ENCODE assay signal across 1 cellular context in genomic region chr4:158865520-158866177, GRCh38.
TF ChIP-seq lines count a peak whose summit lies in the region.

No MANE protein-coding gene starts in this region.

TF ChIP-seq in GM12878, 131 proteins besides CTCF, POLR2A, EP300 and RAD21 (continued from another document):
- TF ChIP-seq, protein P1, sequence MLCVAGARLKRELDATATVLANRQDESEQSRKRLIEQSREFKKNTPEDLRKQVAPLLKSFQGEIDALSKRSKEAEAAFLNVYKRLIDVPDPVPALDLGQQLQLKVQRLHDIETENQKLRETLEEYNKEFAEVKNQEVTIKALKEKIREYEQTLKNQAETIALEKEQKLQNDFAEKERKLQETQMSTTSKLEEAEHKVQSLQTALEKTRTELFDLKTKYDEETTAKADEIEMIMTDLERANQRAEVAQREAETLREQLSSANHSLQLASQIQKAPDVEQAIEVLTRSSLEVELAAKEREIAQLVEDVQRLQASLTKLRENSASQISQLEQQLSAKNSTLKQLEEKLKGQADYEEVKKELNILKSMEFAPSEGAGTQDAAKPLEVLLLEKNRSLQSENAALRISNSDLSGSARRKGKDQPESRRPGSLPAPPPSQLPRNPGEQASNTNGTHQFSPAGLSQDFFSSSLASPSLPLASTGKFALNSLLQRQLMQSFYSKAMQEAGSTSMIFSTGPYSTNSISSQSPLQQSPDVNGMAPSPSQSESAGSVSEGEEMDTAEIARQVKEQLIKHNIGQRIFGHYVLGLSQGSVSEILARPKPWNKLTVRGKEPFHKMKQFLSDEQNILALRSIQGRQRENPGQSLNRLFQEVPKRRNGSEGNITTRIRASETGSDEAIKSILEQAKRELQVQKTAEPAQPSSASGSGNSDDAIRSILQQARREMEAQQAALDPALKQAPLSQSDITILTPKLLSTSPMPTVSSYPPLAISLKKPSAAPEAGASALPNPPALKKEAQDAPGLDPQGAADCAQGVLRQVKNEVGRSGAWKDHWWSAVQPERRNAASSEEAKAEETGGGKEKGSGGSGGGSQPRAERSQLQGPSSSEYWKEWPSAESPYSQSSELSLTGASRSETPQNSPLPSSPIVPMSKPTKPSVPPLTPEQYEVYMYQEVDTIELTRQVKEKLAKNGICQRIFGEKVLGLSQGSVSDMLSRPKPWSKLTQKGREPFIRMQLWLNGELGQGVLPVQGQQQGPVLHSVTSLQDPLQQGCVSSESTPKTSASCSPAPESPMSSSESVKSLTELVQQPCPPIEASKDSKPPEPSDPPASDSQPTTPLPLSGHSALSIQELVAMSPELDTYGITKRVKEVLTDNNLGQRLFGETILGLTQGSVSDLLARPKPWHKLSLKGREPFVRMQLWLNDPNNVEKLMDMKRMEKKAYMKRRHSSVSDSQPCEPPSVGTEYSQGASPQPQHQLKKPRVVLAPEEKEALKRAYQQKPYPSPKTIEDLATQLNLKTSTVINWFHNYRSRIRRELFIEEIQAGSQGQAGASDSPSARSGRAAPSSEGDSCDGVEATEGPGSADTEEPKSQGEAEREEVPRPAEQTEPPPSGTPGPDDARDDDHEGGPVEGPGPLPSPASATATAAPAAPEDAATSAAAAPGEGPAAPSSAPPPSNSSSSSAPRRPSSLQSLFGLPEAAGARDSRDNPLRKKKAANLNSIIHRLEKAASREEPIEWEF (IDR thresholded peaks at IDR 0.05; ENCODE audit: insufficient replicate concordance, low read depth, low read length), result peak; percentile 74
- TF ChIP-seq IRF5 (IDR thresholded peaks at IDR 0.05; ENCODE audit: borderline replicate concordance) (no peak), NR2C1 (IDR thresholded peaks at IDR 0.05) (no peak), GATAD2B (conservative IDR thresholded peaks at IDR 0.05; ENCODE audit: low read depth) (peak; percentile 96), MEF2A (IDR thresholded peaks at IDR 0.05; ENCODE audit: insufficient read depth, low read depth, low read length) (no peak), NR2F1 (conservative IDR thresholded peaks at IDR 0.05) (0 out of 2 replicates have a peak, but pooled peaks have one; percentile 19), ZNF384 (IDR thresholded peaks at IDR 0.05; ENCODE audit: borderline replicate concordance, low read depth, low read length) (no peak), SMAD1 (IDR thresholded peaks at IDR 0.05; ENCODE audit: low read depth, partially characterized antibody) (peak; percentile 64), BMI1 (IDR thresholded peaks at IDR 0.05; ENCODE audit: borderline replicate concordance) (0 out of 2 replicates have a peak, but pooled peaks have one; percentile 47), JUNB (IDR thresholded peaks at IDR 0.05) (peak; percentile 61), RFX5 (IDR thresholded peaks at IDR 0.05; ENCODE audit: low read depth, low read length) (no peak), CBX3 (IDR thresholded peaks at IDR 0.05; ENCODE audit: borderline replicate concordance, low read depth) (no peak), FOXM1 (IDR thresholded peaks at IDR 0.05; ENCODE audit: low read depth, low read length) (peak; percentile 36; the same call in 1 of the 2 replicates), RB1 (IDR thresholded peaks at IDR 0.05; ENCODE audit: borderline replicate concordance) (0 out of 2 replicates have a peak, but pooled peaks have one; percentile 48), IKZF1 (conservative IDR thresholded peaks at IDR 0.05) (no peak), ATF2 (IDR thresholded peaks at IDR 0.05; ENCODE audit: low read length) (peak; percentile 68), BCL11A (IDR thresholded peaks at IDR 0.05; ENCODE audit: low read depth, low read length) (peak; percentile 63; the same call in 1 of the 2 replicates), SPI1 (IDR thresholded peaks at IDR 0.05; ENCODE audit: borderline replicate concordance, insufficient read depth, low read depth, low read length) (peak; percentile 41; the same call in 1 of the 2 replicates), ATF7 (IDR thresholded peaks at IDR 0.05; ENCODE audit: low read depth) (peak; percentile 32; the same call in 1 of the 2 replicates), NFIC (IDR thresholded peaks at IDR 0.05; ENCODE audit: low read depth, low read length) (0 out of 2 replicates have a peak, but pooled peaks have one; percentile 35), EZH2 (IDR thresholded peaks at IDR 0.05; ENCODE audit: borderline replicate concordance, control insufficient read depth, low read depth, low read length) (no peak), BCLAF1 (IDR thresholded peaks at IDR 0.05) (no peak), MEF2B (IDR thresholded peaks at IDR 0.05; ENCODE audit: partially characterized antibody, poor library complexity, severe bottlenecking) (peak; percentile 99), CHD2 (IDR thresholded peaks at IDR 0.05; ENCODE audit: borderline replicate concordance, low read depth, low read length) (no peak), TCF12 (IDR thresholded peaks at IDR 0.05; ENCODE audit: low read depth, low read length) (0 out of 2 replicates have a peak, but pooled peaks have one; percentile 6), MTA2 (IDR thresholded peaks at IDR 0.05; ENCODE audit: low read depth) (peak; percentile 94), JUND (IDR thresholded peaks at IDR 0.05; ENCODE audit: low read depth, low read length) (no peak), IKZF2 (IDR thresholded peaks at IDR 0.05) (peak in 1 of 2 experiments; percentile 41; a peak in 1 of 4 replicates), STAT3 (IDR thresholded peaks at IDR 0.05; ENCODE audit: low read depth, low read length) (no peak), ZNF217 (IDR thresholded peaks at IDR 0.05) (peak; percentile 56; the same call in 1 of the 2 replicates), BACH1 (IDR thresholded peaks at IDR 0.05; ENCODE audit: borderline replicate concordance) (no peak), DPF2 (IDR thresholded peaks at IDR 0.05) (peak; percentile 46), SMC3 (IDR thresholded peaks at IDR 0.05; ENCODE audit: borderline replicate concordance, low read length) (no peak)
- TF ChIP-seq, protein P2, sequence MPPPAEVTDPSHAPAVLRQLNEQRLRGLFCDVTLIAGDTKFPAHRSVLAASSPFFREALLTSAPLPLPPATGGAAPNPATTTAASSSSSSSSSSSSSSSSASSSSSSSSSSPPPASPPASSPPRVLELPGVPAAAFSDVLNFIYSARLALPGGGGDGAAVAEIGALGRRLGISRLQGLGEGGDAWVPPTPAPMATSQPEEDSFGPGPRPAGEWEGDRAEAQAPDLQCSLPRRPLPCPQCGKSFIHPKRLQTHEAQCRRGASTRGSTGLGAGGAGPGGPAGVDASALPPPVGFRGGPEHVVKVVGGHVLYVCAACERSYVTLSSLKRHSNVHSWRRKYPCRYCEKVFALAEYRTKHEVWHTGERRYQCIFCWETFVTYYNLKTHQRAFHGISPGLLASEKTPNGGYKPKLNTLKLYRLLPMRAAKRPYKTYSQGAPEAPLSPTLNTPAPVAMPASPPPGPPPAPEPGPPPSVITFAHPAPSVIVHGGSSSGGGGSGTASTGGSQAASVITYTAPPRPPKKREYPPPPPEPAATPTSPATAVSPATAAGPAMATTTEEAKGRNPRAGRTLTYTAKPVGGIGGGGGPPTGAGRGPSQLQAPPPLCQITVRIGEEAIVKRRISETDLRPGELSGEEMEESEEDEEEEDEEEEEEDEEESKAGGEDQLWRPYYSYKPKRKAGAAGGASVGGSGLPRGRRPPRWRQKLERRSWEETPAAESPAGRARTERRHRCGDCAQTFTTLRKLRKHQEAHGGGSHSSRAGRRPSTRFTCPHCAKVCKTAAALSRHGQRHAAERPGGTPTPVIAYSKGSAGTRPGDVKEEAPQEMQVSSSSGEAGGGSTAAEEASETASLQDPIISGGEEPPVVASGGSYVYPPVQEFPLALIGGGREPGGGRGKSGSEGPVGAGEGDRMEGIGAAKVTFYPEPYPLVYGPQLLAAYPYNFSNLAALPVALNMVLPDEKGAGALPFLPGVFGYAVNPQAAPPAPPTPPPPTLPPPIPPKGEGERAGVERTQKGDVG (CRISPR knock-in tag; IDR thresholded peaks at IDR 0.05), result no peak
- TF ChIP-seq, protein P3, sequence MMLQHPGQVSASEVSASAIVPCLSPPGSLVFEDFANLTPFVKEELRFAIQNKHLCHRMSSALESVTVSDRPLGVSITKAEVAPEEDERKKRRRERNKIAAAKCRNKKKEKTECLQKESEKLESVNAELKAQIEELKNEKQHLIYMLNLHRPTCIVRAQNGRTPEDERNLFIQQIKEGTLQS (IDR thresholded peaks at IDR 0.05; ENCODE audit: borderline replicate concordance, extremely low read depth, low read depth, low read length), result no peak
- TF ChIP-seq, protein P4, sequence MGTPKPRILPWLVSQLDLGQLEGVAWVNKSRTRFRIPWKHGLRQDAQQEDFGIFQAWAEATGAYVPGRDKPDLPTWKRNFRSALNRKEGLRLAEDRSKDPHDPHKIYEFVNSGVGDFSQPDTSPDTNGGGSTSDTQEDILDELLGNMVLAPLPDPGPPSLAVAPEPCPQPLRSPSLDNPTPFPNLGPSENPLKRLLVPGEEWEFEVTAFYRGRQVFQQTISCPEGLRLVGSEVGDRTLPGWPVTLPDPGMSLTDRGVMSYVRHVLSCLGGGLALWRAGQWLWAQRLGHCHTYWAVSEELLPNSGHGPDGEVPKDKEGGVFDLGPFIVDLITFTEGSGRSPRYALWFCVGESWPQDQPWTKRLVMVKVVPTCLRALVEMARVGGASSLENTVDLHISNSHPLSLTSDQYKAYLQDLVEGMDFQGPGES (IDR thresholded peaks at IDR 0.05), result no peak
